In the genomic region with DNA sequence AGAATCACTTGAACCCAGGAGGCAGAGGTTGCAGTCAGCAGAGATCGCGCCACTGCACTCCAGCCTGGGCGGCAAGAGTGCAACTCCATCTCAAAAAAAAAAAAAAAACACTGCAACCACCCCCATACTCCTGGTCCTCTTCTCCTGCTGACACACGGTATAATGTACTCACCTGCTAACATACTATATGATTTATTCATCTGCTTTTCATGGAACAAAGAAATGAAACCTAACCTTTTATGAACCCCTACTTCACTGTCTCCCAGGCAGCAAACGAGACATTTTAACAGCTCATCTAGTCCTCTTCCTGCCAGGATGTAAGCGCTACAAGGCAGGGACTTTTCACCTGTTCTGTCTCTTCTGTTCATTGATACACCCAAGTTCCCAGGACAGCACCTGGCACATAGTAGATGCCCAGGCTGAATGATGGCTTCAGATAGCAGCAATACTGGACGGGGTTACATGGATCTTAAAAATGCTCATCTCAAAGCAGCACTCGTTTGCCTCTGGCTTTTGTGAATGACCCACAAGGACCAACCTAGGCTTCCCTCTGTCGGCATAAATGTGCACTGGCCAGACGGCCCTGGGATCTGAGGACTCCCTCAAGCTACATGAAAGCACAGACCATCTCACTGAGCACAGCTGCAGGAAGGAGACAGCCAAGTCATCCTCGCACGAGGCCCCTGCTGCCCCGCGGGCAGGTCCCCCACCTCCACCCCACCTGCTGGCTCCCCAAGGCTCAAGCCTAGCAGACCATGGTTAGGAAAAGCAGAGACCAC, we compare ENCODE assay signal across 10 cellular contexts. TPM values are rescaled to one million over a fixed set of nuclear protein-coding genes. Genes with fewer than 3 reads are reported as not detected.
A peak's percentile ranks its signal among the peaks of the same experiment; 100 is the strongest.
DNase-seq lines count a peak whose midpoint lies in the region; ATAC-seq and TF ChIP-seq lines count a peak whose summit lies in the region.
"Had no signal": no experiment of that assay in that cellular context is flagged by ENCODE, and none has a peak within 500 bp of the region (broad histone marks: within the 10 kb centered on the region; RNA-seq: fewer than 3 reads in every experiment).

No MANE protein-coding gene starts in this region.

- peak in 1 of 2 donors; percentile 12 for TF ChIP-seq EP300 in tibial nerve (IDR thresholded peaks at IDR 0.05)
- TF ChIP-seq EP300 in stomach (IDR thresholded peaks at IDR 0.05) = no peak

- intact Hi-C loops in right cardiac atrium (cut with DNase I) = loop anchor here in 2 of 4 donors (10.0 kb wide), 2 partner anchors 96 to 246 kb away; no protein-coding TSS in a partner anchor
- intact Hi-C loops in stomach (cut with DNase I; ENCODE audit: low total_unique reads) = loop anchor here (10.0 kb wide), 1 partner anchor 136 kb away; no protein-coding TSS in a partner anchor

- no peak overlapping the region for H2AFZ ChIP-seq in GM23338

- WGBS in right cardiac atrium = 58% methylated on average over 14 of the region's 14 CpGs
- 45 to 58% methylated on average over 14 of the region's 14 CpGs for WGBS in tibial nerve, 2 donors
- WGBS in stomach, 5 donors = 67 to 75% (median 73%) methylated on average over 13 to 14 of the region's 14 CpGs

- no peak overlapping the region for H3K27ac Mint-ChIP-seq in activated CD8-positive, alpha-beta memory T cell treated with anti-CD3 and anti-CD28 coated beads, Interleukin-2, amount 10 ng/mL, durations not matched to agents 7 days and 5 days
- H3K27ac Mint-ChIP-seq in T-cell = peak overlapping the region in 1 of 2 donors; percentile 7
- no peak overlapping the region; the same call in 1 of the 2 replicates for H3K27ac Mint-ChIP-seq in GM23338
- H3K27ac Mint-ChIP-seq: activated CD4-positive, alpha-beta memory T cell treated with anti-CD3 and anti-CD28 coated beads, Interleukin-2, amount 10 ng/mL, durations not matched to agents 7 days and 5 days had no signal

- H3K4me1 Mint-ChIP-seq in activated CD8-positive, alpha-beta memory T cell treated with anti-CD3 and anti-CD28 coated beads, Interleukin-2, amount 10 ng/mL, durations not matched to agents 7 days and 5 days = peaks cover 10% of the 10 kb centered on the region
- peaks cover 13 to 35% (median 20%) of the 10 kb centered on the region in 3 donors for H3K4me1 Mint-ChIP-seq in T-cell
- peaks cover 54% of the 10 kb centered on the region for H3K4me1 Mint-ChIP-seq in GM23338

- peaks cover 97% of the 10 kb centered on the region for H3K79me2 ChIP-seq in GM23338 (replicated peaks; ENCODE audit: insufficient read depth)

- H3K27ac ChIP-seq in right cardiac atrium (ENCODE audit: low read length) (no peak overlapping the region), tibial nerve (no peak overlapping the region), GM23338 (ENCODE audit: low read depth) (no peak overlapping the region), stomach (peak overlapping the region in 1 of 5 donors; percentile 56)

- H3K4me1 ChIP-seq in right cardiac atrium (ENCODE audit: control insufficient read depth, insufficient read depth, low read length) (no peaks in the 10 kb centered on the region), tibial nerve (peaks cover 0 to 32% (median 0%) of the 10 kb centered on the region in 4 donors), GM23338 (ENCODE audit: insufficient read depth) (peaks cover 12% of the 10 kb centered on the region), stomach (peaks cover 0 to 21% (median 3%) of the 10 kb centered on the region in 4 donors)

- no peak overlapping the region for H3K4me3 ChIP-seq in right cardiac atrium (ENCODE audit: low read length)
- H3K4me3 ChIP-seq in tibial nerve = no peak overlapping the region
- no peak overlapping the region for H3K4me3 ChIP-seq in GM23338
- no peak overlapping the region for H3K4me3 ChIP-seq in stomach

- TF ChIP-seq POLR2A in tibial nerve (IDR thresholded peaks at IDR 0.05) (no peak), stomach (IDR thresholded peaks at IDR 0.05) (no peak)

- H3K36me3 ChIP-seq in tibial nerve (peaks cover 0 to 27% (median 0%) of the 10 kb centered on the region in 3 donors), GM23338 (ENCODE audit: insufficient read depth) (no peaks in the 10 kb centered on the region), stomach (peaks cover 0 to 12% (median 0%) of the 10 kb centered on the region in 4 donors)

- H3K27me3 ChIP-seq in right cardiac atrium (ENCODE audit: control insufficient read depth, insufficient read depth) = no peaks in the 10 kb centered on the region
- H3K27me3 ChIP-seq in tibial nerve = no peaks in the 10 kb centered on the region
- no peaks in the 10 kb centered on the region for H3K27me3 ChIP-seq in GM23338 (ENCODE audit: insufficient read depth)
- no peaks in the 10 kb centered on the region for H3K27me3 ChIP-seq in stomach

- no peak for ATAC-seq in activated CD8-positive, alpha-beta memory T cell treated with anti-CD3 and anti-CD28 coated beads, Interleukin-2, amount 10 ng/mL, durations not matched to agents 7 days and 5 days
- ATAC-seq in T-cell (replicated peaks in 1 of 4) = peak in 3 of 4 experiments; percentile 40 to 70 (median 50)
- ATAC-seq in right cardiac atrium = peak; percentile 34 to 37
- no peak for ATAC-seq in GM23338
- ATAC-seq: stimulated activated effector memory CD8-positive, alpha-beta T cell treated with anti-CD3 and anti-CD28 coated beads, Interleukin-12 subunit alpha, Interleukin-12 subunit beta, amount 100 ng/mL, for 72 hours had no signal

- TF ChIP-seq CTCF in tibial nerve (IDR thresholded peaks at IDR 0.05) = peak in 3 of 5 experiments; percentile 31 to 69 (median 57)
- TF ChIP-seq CTCF in GM23338 (conservative IDR thresholded peaks at IDR 0.05; ENCODE audit: low read depth in 2 of 2) = no peak; a peak in 1 of 4 replicates
- peak in 1 of 7 experiments; percentile 27 for TF ChIP-seq CTCF in stomach (IDR thresholded peaks at IDR 0.05)

- H3K9me3 Mint-ChIP-seq in activated CD8-positive, alpha-beta memory T cell treated with anti-CD3 and anti-CD28 coated beads, Interleukin-2, amount 10 ng/mL, durations not matched to agents 7 days and 5 days (ENCODE audit: low read depth) = no peaks in the 10 kb centered on the region
- H3K9me3 Mint-ChIP-seq in T-cell = no peaks in the 10 kb centered on the region
- no peaks in the 10 kb centered on the region for H3K9me3 Mint-ChIP-seq in GM23338
- H3K9me3 Mint-ChIP-seq: activated CD4-positive, alpha-beta memory T cell treated with anti-CD3 and anti-CD28 coated beads, Interleukin-2, amount 10 ng/mL, durations not matched to agents 7 days and 5 days; stimulated activated effector memory CD8-positive, alpha-beta T cell treated with anti-CD3 and anti-CD28 coated beads, Interleukin-12 subunit alpha, Interleukin-12 subunit beta, amount 100 ng/mL, for 72 hours had no signal

- POLR2A ChIA-PET in T-cell (lab: Charles Lee) = no interaction called here

- no peaks in the 10 kb centered on the region for H3K9me2 ChIP-seq in GM23338 (ENCODE audit: insufficient read depth)

- H3K27me3 Mint-ChIP-seq in activated CD8-positive, alpha-beta memory T cell treated with anti-CD3 and anti-CD28 coated beads, Interleukin-2, amount 10 ng/mL, durations not matched to agents 7 days and 5 days = no peaks in the 10 kb centered on the region
- H3K27me3 Mint-ChIP-seq in T-cell (no peaks in the 10 kb centered on the region), GM23338 (ENCODE audit: insufficient read depth, low read depth, poor library complexity) (peaks cover 7% of the 10 kb centered on the region)
- H3K27me3 Mint-ChIP-seq: activated CD4-positive, alpha-beta memory T cell treated with anti-CD3 and anti-CD28 coated beads, Interleukin-2, amount 10 ng/mL, durations not matched to agents 7 days and 5 days had no signal

- H3F3A ChIP-seq in GM23338 (replicated peaks; ENCODE audit: low read depth) = no peaks in the 10 kb centered on the region

- H3K4me2 ChIP-seq in GM23338 = no peak overlapping the region; the same call in 1 of the 2 replicates

- peak; percentile 39 for DNase-seq in activated CD8-positive, alpha-beta memory T cell treated with anti-CD3 and anti-CD28 coated beads, Interleukin-2, amount 10 ng/mL, durations not matched to agents 7 days and 5 days
- DNase-seq in activated CD8-positive, alpha-beta memory T cell treated with anti-CD3 and anti-CD28 coated beads, Interleukin-2, amount 50 U/mL, for 48 hours = no peak
- DNase-seq in T-cell = peak in 1 of 34 experiments; percentile 2
- peak in 2 of 3 donors; percentile 46 to 58 for DNase-seq in right cardiac atrium
- DNase-seq in tibial nerve (ENCODE audit: low spot score in 2 of 2) = peak in 1 of 2 donors; percentile 67
- no peak for DNase-seq in GM23338 (ENCODE audit: low spot score)
- DNase-seq in activated naive CD4-positive, alpha-beta T cell (lab: John Stamatoyannopoulos, UW) = no peak
- DNase-seq in stomach = no peak
- DNase-seq: activated CD4-positive, alpha-beta memory T cell treated with anti-CD3 and anti-CD28 coated beads, Interleukin-2, amount 10 ng/mL, durations not matched to agents 7 days and 5 days had no signal

- no peaks in the 10 kb centered on the region for H3K36me3 Mint-ChIP-seq in activated CD8-positive, alpha-beta memory T cell treated with anti-CD3 and anti-CD28 coated beads, Interleukin-2, amount 10 ng/mL, durations not matched to agents 7 days and 5 days
- H3K36me3 Mint-ChIP-seq in T-cell = peaks cover 18% of the 10 kb centered on the region
- peaks cover 25% of the 10 kb centered on the region for H3K36me3 Mint-ChIP-seq in GM23338 (ENCODE audit: low read depth)
- H3K36me3 Mint-ChIP-seq: stimulated activated effector memory CD8-positive, alpha-beta T cell treated with anti-CD3 and anti-CD28 coated beads, Interleukin-12 subunit alpha, Interleukin-12 subunit beta, amount 100 ng/mL, for 72 hours had no signal

- H3K9me3 ChIP-seq in right cardiac atrium (ENCODE audit: control insufficient read depth, low read length) (no peaks in the 10 kb centered on the region), tibial nerve (no peaks in the 10 kb centered on the region), stomach (no peaks in the 10 kb centered on the region)

- CTCF ChIA-PET in activated CD8-positive, alpha-beta memory T cell treated with anti-CD3 and anti-CD28 coated beads, Interleukin-2, amount 10 ng/mL, durations not matched to agents 7 days and 5 days (lab: Charles Lee) = no interaction called here
- CTCF ChIA-PET in T-cell (lab: Charles Lee) = interaction anchor here in 1 of 2 donors (0.6 to 0.7 kb wide), 2 partner anchors 19 to 611 kb away, joined by 3 to 4 read pairs; no protein-coding TSS in a partner anchor

- no peak overlapping the region for H3K4me3 Mint-ChIP-seq in activated CD8-positive, alpha-beta memory T cell treated with anti-CD3 and anti-CD28 coated beads, Interleukin-2, amount 10 ng/mL, durations not matched to agents 7 days and 5 days
- H3K4me3 Mint-ChIP-seq in T-cell (peak overlapping the region in 1 of 3 donors; percentile 13), GM23338 (no peak overlapping the region)
- H3K4me3 Mint-ChIP-seq: activated CD4-positive, alpha-beta memory T cell treated with anti-CD3 and anti-CD28 coated beads, Interleukin-2, amount 10 ng/mL, durations not matched to agents 7 days and 5 days; stimulated activated effector memory CD8-positive, alpha-beta T cell treated with anti-CD3 and anti-CD28 coated beads, Interleukin-12 subunit alpha, Interleukin-12 subunit beta, amount 100 ng/mL, for 72 hours had no signal

- H4K20me1 ChIP-seq in GM23338 (replicated peaks; ENCODE audit: insufficient read depth) = no peaks in the 10 kb centered on the region; the same call in 1 of the 2 replicates

RNA-seq across cellular contexts. Expression of a gene that starts 20.3 kb away (rescaled TPM):
- 1 to 10 TPM; 7.2 to 9.2 TPM for total RNA-seq in activated CD8-positive, alpha-beta memory T cell treated with anti-CD3 and anti-CD28 coated beads, Interleukin-2, amount 10 ng/mL, durations not matched to agents 7 days and 5 days
- total RNA-seq in T-cell (1 to 10 TPM; 4.6 to 9.1 (median 5.7) TPM), right cardiac atrium (1 to 10 TPM; 4.3 to 6.2 (median 4.9) TPM), tibial nerve (10 to 100 TPM in 3 of 4 donors, 1 to 10 TPM in 1; 9.6 to 17.7 (median 13.2) TPM), stomach (10 to 100 TPM in 4 of 5 donors, not detected in 1; 11.4 to 41.5 (median 13.8) TPM)
- polyA plus RNA-seq in right cardiac atrium (3.3 TPM), GM23338 (2016; fragmentation: Nextera tagmentation; extraction: Ambion mirVana) (13.5 and 14.7 TPM in 2 replicates), stomach (1 to 10 TPM; 2.1 to 6.9 (median 2.6) TPM)
- total RNA-seq in GM23338 (2014; rRNA removed; shearing (Covaris generic)) = 28.9 and 34.8 TPM in 2 replicates

Comparison
In these comparisons a context has a peak if more than half of its experiments do, and no peak if none do; other contexts are left out.
1. DNase-seq: peak in activated CD8-positive, alpha-beta memory T cell treated with anti-CD3 and anti-CD28 coated beads, Interleukin-2, amount 10 ng/mL, durations not matched to agents 7 days and 5 days (single experiment) and right cardiac atrium (2 of 3); none in activated CD8-positive, alpha-beta memory T cell treated with anti-CD3 and anti-CD28 coated beads, Interleukin-2, amount 50 U/mL, for 48 hours (single experiment), GM23338 (single experiment), activated naive CD4-positive, alpha-beta T cell (0 of 4) and stomach (single experiment).
2. ATAC-seq: peak in T-cell (3 of 4) and right cardiac atrium (2 of 2); none in activated CD8-positive, alpha-beta memory T cell treated with anti-CD3 and anti-CD28 coated beads, Interleukin-2, amount 10 ng/mL, durations not matched to agents 7 days and 5 days (single experiment) and GM23338 (single experiment).
3. CTCF ChIP-seq: peak in tibial nerve (3 of 5); none in GM23338 (0 of 2).